ENCODE assay signal across 18 cellular contexts in the genomic region with DNA sequence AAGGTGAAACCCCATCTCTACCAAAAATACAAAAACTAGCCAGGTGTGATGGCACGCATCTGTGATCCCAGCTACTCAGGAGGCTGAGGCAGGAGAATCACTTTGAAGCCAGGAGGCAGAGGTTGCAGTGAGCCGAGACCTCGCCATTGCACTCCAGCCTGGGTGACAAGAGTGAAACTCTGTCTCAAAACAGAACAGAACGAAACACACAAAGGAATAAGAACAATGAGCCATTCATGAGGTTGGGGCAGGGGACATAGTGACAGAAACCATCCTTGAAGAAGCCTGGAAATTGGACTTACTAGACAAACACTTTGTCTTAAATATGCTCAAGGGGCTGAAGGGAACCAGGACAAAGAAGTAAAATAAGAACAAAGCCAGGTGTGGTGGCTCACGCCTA. TPM values are rescaled to one million over a fixed set of nuclear protein-coding genes. Genes with fewer than 3 reads are reported as not detected.
A peak's percentile ranks its signal among the peaks of the same experiment; 100 is the strongest.
DNase-seq lines count a peak whose midpoint lies in the region.
"Had no signal": no experiment of that assay in that cellular context is flagged by ENCODE, and none has a peak within 500 bp of the region (broad histone marks: within the 10 kb centered on the region; RNA-seq: fewer than 3 reads in every experiment).

No MANE protein-coding gene starts in this region.

- DNase-seq in activated naive CD8-positive, alpha-beta T cell treated with anti-CD3 and anti-CD28 coated beads for 36 hours = no peak
- DNase-seq in caudate nucleus (lab: John Stamatoyannopoulos, UW) = no peak
- DNase-seq in activated gamma-delta T cell (lab: John Stamatoyannopoulos, UW) = no peak
- no peak for DNase-seq in NCI-H82 (lab: John Stamatoyannopoulos, UW)
- no peak for DNase-seq in occipital lobe (lab: John Stamatoyannopoulos, UW)
- DNase-seq: CD4-positive, alpha-beta T cell; DMS79 treated with DMSO at 0.1 percent for 48 hours; NCI-H1105; NCI-H1694 treated with DMSO at 0.1 percent for 48 hours; NCI-H345; NCI-H526 treated with DMSO at 0.1 percent for 48 hours; SHP77 treated with DMSO at 0.1 percent for 48 hours had no signal

- no peaks in the 10 kb centered on the region for H3K27me3 Mint-ChIP-seq in activated naive CD8-positive, alpha-beta T cell
- no peaks in the 10 kb centered on the region for H3K27me3 Mint-ChIP-seq in activated naive CD8-positive, alpha-beta T cell treated with anti-CD3 and anti-CD28 coated beads for 36 hours
- H3K27me3 Mint-ChIP-seq: B cell; CD4-positive, alpha-beta T cell had no signal

- peak overlapping the region; percentile 58 for H3K27ac ChIP-seq in caudate nucleus (ENCODE audit: low read depth, low read length)
- peak overlapping the region; percentile 30 for H3K27ac ChIP-seq in layer of hippocampus (ENCODE audit: low read depth, low read length)
- peak overlapping the region; percentile 47 for H3K27ac ChIP-seq in temporal lobe (ENCODE audit: low read depth, low read length)
- H3K27ac ChIP-seq: HL-60 had no signal

- no peaks in the 10 kb centered on the region for H3K36me3 Mint-ChIP-seq in activated naive CD8-positive, alpha-beta T cell
- H3K36me3 Mint-ChIP-seq in activated naive CD8-positive, alpha-beta T cell treated with anti-CD3 and anti-CD28 coated beads for 36 hours = peaks cover 21% of the 10 kb centered on the region

- H3K4me3 Mint-ChIP-seq in activated naive CD8-positive, alpha-beta T cell = no peak overlapping the region
- no peak overlapping the region for H3K4me3 Mint-ChIP-seq in activated naive CD8-positive, alpha-beta T cell treated with anti-CD3 and anti-CD28 coated beads for 36 hours
- H3K4me3 Mint-ChIP-seq: B cell; CD4-positive, alpha-beta T cell; GM23338 had no signal

- peak overlapping the region; percentile 54 for H3K27ac Mint-ChIP-seq in activated naive CD8-positive, alpha-beta T cell
- H3K27ac Mint-ChIP-seq in activated naive CD8-positive, alpha-beta T cell treated with anti-CD3 and anti-CD28 coated beads for 36 hours = no peak overlapping the region
- H3K27ac Mint-ChIP-seq: B cell, GM23338 had no signal

- no peaks in the 10 kb centered on the region for H3K27me3 ChIP-seq in layer of hippocampus (ENCODE audit: control insufficient read depth, insufficient read depth, low read length)

- peaks cover 8% of the 10 kb centered on the region for H3K4me1 Mint-ChIP-seq in activated naive CD8-positive, alpha-beta T cell (ENCODE audit: low read depth)
- peaks cover 5% of the 10 kb centered on the region for H3K4me1 Mint-ChIP-seq in activated naive CD8-positive, alpha-beta T cell treated with anti-CD3 and anti-CD28 coated beads for 36 hours

- H3K9me3 Mint-ChIP-seq in activated naive CD8-positive, alpha-beta T cell (ENCODE audit: low read depth) = no peaks in the 10 kb centered on the region
- no peaks in the 10 kb centered on the region for H3K9me3 Mint-ChIP-seq in activated naive CD8-positive, alpha-beta T cell treated with anti-CD3 and anti-CD28 coated beads for 36 hours
- H3K9me3 Mint-ChIP-seq: CD4-positive, alpha-beta T cell had no signal

RNA-seq across cellular contexts. Expression of a gene that starts 39.4 kb away (rescaled TPM):
- total RNA-seq in activated naive CD8-positive, alpha-beta T cell treated with anti-CD3 and anti-CD28 coated beads for 36 hours = 10 to 100 TPM; 60.3 to 61.1 TPM
- total RNA-seq in temporal lobe (43.0 TPM), occipital lobe (52.4 TPM)
